13 cellular contexts compared by ENCODE assay signal in the genomic region with DNA sequence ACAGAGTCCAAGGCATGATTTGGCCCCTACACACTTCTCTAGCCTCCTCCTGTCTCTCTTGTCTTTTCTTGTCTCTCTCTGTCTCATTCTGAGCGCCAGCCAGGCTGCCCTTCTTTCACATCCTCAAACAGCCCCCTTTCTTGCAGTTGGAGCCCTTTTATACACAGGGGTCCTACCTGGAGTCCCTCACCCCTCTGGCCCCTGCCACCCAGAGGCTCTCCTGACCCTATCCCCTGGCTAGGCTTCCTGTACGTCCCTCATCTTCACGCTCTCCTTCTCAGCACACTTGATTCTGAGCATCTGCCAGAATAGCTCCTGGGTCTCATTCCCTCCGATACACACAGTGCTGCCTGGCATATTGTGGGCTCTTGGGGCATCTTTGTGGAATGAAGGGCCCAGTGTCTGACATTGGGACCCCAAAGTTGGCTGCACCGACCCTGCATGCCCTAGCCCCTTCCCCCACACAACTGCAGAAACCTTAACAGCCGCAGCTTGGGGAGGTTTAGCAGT.
DNase-seq lines count a peak whose midpoint lies in the region; ATAC-seq and TF ChIP-seq lines count a peak whose summit lies in the region.
"Had no signal": no experiment of that assay in that cellular context is flagged by ENCODE, and none has a peak within 500 bp of the region (broad histone marks: within the 10 kb centered on the region; RNA-seq: fewer than 3 reads in every experiment).

No MANE protein-coding gene starts in this region.

- peaks cover 13% of the 10 kb centered on the region for H3K4me1 Mint-ChIP-seq in chondrocyte (ENCODE audit: low read depth)
- H3K4me1 Mint-ChIP-seq: B cell had no signal

- TF ChIP-seq CTCF in chondrocyte (IDR thresholded peaks at IDR 0.05), result no peak

- no peak overlapping the region for H2AK5ac ChIP-seq in neuronal stem cell (ENCODE audit: low read depth, low read length)

- no peak overlapping the region for H3K18ac ChIP-seq in neuronal stem cell (ENCODE audit: low read length)

- no peaks in the 10 kb centered on the region for H3K79me1 ChIP-seq in neuronal stem cell (ENCODE audit: low read depth, low read length)

- no peak overlapping the region for H3K27ac ChIP-seq in neuronal stem cell (replicated peaks; ENCODE audit: low read length)
- H3K27ac ChIP-seq: C4-2B, GM23248 had no signal

- H3K9me3 Mint-ChIP-seq in chondrocyte (ENCODE audit: low read depth), result no peaks in the 10 kb centered on the region
- H3K9me3 Mint-ChIP-seq: CD4-positive, alpha-beta T cell had no signal

- H3K27me3 ChIP-seq in neuronal stem cell (ENCODE audit: control insufficient read depth in 3 of 3, insufficient read depth in 3 of 3, low read depth in 1 of 3, low read length in 3 of 3), result no peaks in the 10 kb centered on the region

- intact Hi-C loops in cardiac septum (cut with DNase I), result loop anchor here (5.0 kb wide), 1 partner anchor 82 kb away; no protein-coding TSS in a partner anchor
- intact Hi-C loops in Right ventricle myocardium superior (cut with DNase I), result no loop called here

- no peak overlapping the region for H3K14ac ChIP-seq in neuronal stem cell (ENCODE audit: low read length)

- no peak overlapping the region for H2BK120ac ChIP-seq in neuronal stem cell (ENCODE audit: low read depth, low read length)

- DNase-seq in cardiac septum (ENCODE audit: low spot score) (peak; percentile 73), Right ventricle myocardium superior (no peak), chondrocyte (ENCODE audit: low spot score) (peak; percentile 28), neuronal stem cell (ENCODE audit: low spot score) (no peak), NCI-H226 (no peak), superior temporal gyrus (ENCODE audit: extremely low spot score) (no peak)
- DNase-seq: Caco-2; CD4-positive, alpha-beta T cell; GM23248 had no signal

- H3K27me3 Mint-ChIP-seq in chondrocyte (ENCODE audit: low read depth), result no peaks in the 10 kb centered on the region

- H2BK12ac ChIP-seq in neuronal stem cell (ENCODE audit: low read length), result no peak overlapping the region

- H3K4ac ChIP-seq in neuronal stem cell (ENCODE audit: low read length), result no peak overlapping the region

- peak overlapping the region; percentile 17 for H3K23ac ChIP-seq in neuronal stem cell (ENCODE audit: low read depth, low read length, poor library complexity)

- WGBS in neuronal stem cell (ENCODE audit: extremely low coverage in 2 of 2, insufficient read length in 2 of 2, insufficient replicate concordance in 1 of 2), 2 donors, result no CpG with 5 or more reads among the region's 6 CpGs

- H3K27ac Mint-ChIP-seq in chondrocyte (ENCODE audit: unreplicated experiment), result no peak overlapping the region
- H3K27ac Mint-ChIP-seq: B cell; CD4-positive, alpha-beta T cell had no signal

- H3K4me3 Mint-ChIP-seq in chondrocyte (ENCODE audit: unreplicated experiment), result no peak overlapping the region
- H3K4me3 Mint-ChIP-seq: B cell; CD4-positive, alpha-beta T cell had no signal

- peaks cover 0 to 6% of the 10 kb centered on the region in 2 donors for H3K4me1 ChIP-seq in neuronal stem cell (ENCODE audit: control insufficient read depth in 2 of 2, insufficient read depth in 1 of 2, low read depth in 1 of 2, low read length in 2 of 2)
- H3K4me1 ChIP-seq: Caco-2, HAP-1 had no signal

- no peak overlapping the region for H2AFZ ChIP-seq in neuronal stem cell (ENCODE audit: low read length)
- H2AFZ ChIP-seq: GM23248 had no signal

- no peak overlapping the region for H3K4me3 ChIP-seq in neuronal stem cell (ENCODE audit: low read length in 2 of 2)
- H3K4me3 ChIP-seq: GM23248, HAP-1 had no signal

- ATAC-seq in Right ventricle myocardium superior (ENCODE audit: poor library complexity), result no peak
- no peak for ATAC-seq in HG02678 (IDR thresholded peaks at IDR 0.05; ENCODE audit: unreplicated experiment)

- H4K8ac ChIP-seq in neuronal stem cell (ENCODE audit: low read depth, low read length), result no peak overlapping the region

- H2BK15ac ChIP-seq in neuronal stem cell (ENCODE audit: low read length), result no peak overlapping the region

- H4K91ac ChIP-seq in neuronal stem cell (ENCODE audit: low read depth, low read length, poor library complexity), result no peak overlapping the region

- H2BK5ac ChIP-seq in neuronal stem cell (ENCODE audit: low read length), result no peak overlapping the region

- H3K36me3 Mint-ChIP-seq in chondrocyte (ENCODE audit: low read depth), result no peaks in the 10 kb centered on the region

- H3K36me3 ChIP-seq in neuronal stem cell (replicated peaks in 1 of 2; ENCODE audit: control insufficient read depth in 2 of 2, insufficient read depth in 2 of 2, low read length in 2 of 2), result no peaks in the 10 kb centered on the region
- H3K36me3 ChIP-seq: HAP-1 had no signal

- no peak overlapping the region for H3K9ac ChIP-seq in neuronal stem cell (ENCODE audit: low read depth, low read length, poor library complexity)
- H3K9ac ChIP-seq: GM23248 had no signal

- H3K9me3 ChIP-seq in neuronal stem cell (replicated peaks in 1 of 2; ENCODE audit: control insufficient read depth in 2 of 2, insufficient read depth in 1 of 2, low read depth in 1 of 2, low read length in 2 of 2), result no peaks in the 10 kb centered on the region
- H3K9me3 ChIP-seq: Caco-2, HAP-1 had no signal

- H3K4me2 ChIP-seq in neuronal stem cell (ENCODE audit: insufficient read depth, low read length, poor library complexity, severe bottlenecking), result no peak overlapping the region

Comparison
In these comparisons a context has a peak if more than half of its experiments do, and no peak if none do; other contexts are left out.
1. DNase-seq: peak in cardiac septum (single experiment) and chondrocyte (single experiment); none in Right ventricle myocardium superior (single experiment), neuronal stem cell (single experiment), NCI-H226 (single experiment) and superior temporal gyrus (single experiment).